Comparison of ENCODE assay signal across 8 cellular contexts in genomic region chr11:11620251-11620965, GRCh38. TPM values are rescaled to one million over a fixed set of nuclear protein-coding genes. Genes with fewer than 3 reads are reported as not detected.
A peak's percentile ranks its signal among the peaks of the same experiment; 100 is the strongest.
DNase-seq lines count a peak whose midpoint lies in the region; ATAC-seq and TF ChIP-seq lines count a peak whose summit lies in the region.

No MANE protein-coding gene starts in this region.

- no peaks in the 10 kb centered on the region for H3K9me3 ChIP-seq in left ventricle myocardium inferior (replicated peaks)

- H3K4me1 Mint-ChIP-seq in Calu3 (ENCODE audit: low read depth, unreplicated experiment) (peaks cover 22% of the 10 kb centered on the region), IgD-negative memory B cell (peaks cover 4 to 5% (median 5%) of the 10 kb centered on the region in 3 donors)

- peaks cover 77% of the 10 kb centered on the region for H3K4me1 ChIP-seq in left ventricle myocardium inferior

- H3K9me3 Mint-ChIP-seq in Calu3 (ENCODE audit: low read depth, unreplicated experiment): no peaks in the 10 kb centered on the region
- H3K9me3 Mint-ChIP-seq in IgD-negative memory B cell: peaks cover 0 to 2% (median 0%) of the 10 kb centered on the region in 3 donors

- no TSS peak for BruUV-seq in Calu3 (replicated peaks; lab: Mats Ljungman, UMichigan)

- H3K36me3 ChIP-seq in left ventricle myocardium inferior: no peaks in the 10 kb centered on the region

- peak overlapping the region; percentile 83 for H3K27ac ChIP-seq in left ventricle myocardium inferior (replicated peaks)

- ATAC-seq in HG03196 (IDR thresholded peaks at IDR 0.05; ENCODE audit: unreplicated experiment) (no peak), HG03159 (IDR thresholded peaks at IDR 0.05; ENCODE audit: unreplicated experiment) (no peak)

- CTCF ChIA-PET in Calu3 (lab: Charles Lee): interaction anchor here (0.8 to 1.6 kb wide), 3 partner anchors 53 to 170 kb away, joined by 3 to 7 read pairs (median 3); no protein-coding TSS in a partner anchor

- no peak overlapping the region for H3K27ac Mint-ChIP-seq in Calu3 (ENCODE audit: unreplicated experiment)
- H3K27ac Mint-ChIP-seq in IgD-negative memory B cell: no peak overlapping the region

- H3K27me3 ChIP-seq in left ventricle myocardium inferior (ENCODE audit: low read depth): no peaks in the 10 kb centered on the region

- intact Hi-C loops in Calu3 (cut with micrococcal nuclease; ENCODE audit: unreplicated experiment): loop anchor here (5.0 to 10.0 kb wide), 2 partner anchors 167 to 586 kb away; no protein-coding TSS in a partner anchor
- intact Hi-C loops in left ventricle myocardium inferior (cut with micrococcal nuclease): no loop called here

- H3K27me3 Mint-ChIP-seq in Calu3 (ENCODE audit: unreplicated experiment) (no peaks in the 10 kb centered on the region), IgD-negative memory B cell (peaks cover 19% of the 10 kb centered on the region)

- H3K4me3 Mint-ChIP-seq in Calu3 (ENCODE audit: low read depth, unreplicated experiment) (peak overlapping the region; percentile 96), IgD-negative memory B cell (peak overlapping the region; percentile 42 to 89 (median 72))

- peak; percentile 62 for DNase-seq in Calu3
- DNase-seq in activated CD8-positive, alpha-beta memory T cell treated with anti-CD3 and anti-CD28 coated beads, Interleukin-2, amount 50 U/mL, for 48 hours: peak; percentile 58
- DNase-seq in left ventricle myocardium inferior: peak; percentile 55
- peak; percentile 83 for DNase-seq in retina
- no peak for DNase-seq in NCI-H1930 (lab: John Stamatoyannopoulos, UW)

- H3K36me3 Mint-ChIP-seq in Calu3 (ENCODE audit: insufficient read depth, unreplicated experiment): peaks cover 26% of the 10 kb centered on the region
- no peaks in the 10 kb centered on the region for H3K36me3 Mint-ChIP-seq in IgD-negative memory B cell

- TF ChIP-seq CTCF in Calu3 (IDR thresholded peaks at IDR 0.05; ENCODE audit: unreplicated experiment): no peak
- TF ChIP-seq CTCF in left ventricle myocardium inferior (IDR thresholded peaks at IDR 0.05; ENCODE audit: borderline replicate concordance): no peak

- H3K4me3 ChIP-seq in left ventricle myocardium inferior: peak overlapping the region; percentile 94

RNA-seq across cellular contexts. Expression of gene GALNT18, which starts 1.4 kb away (rescaled TPM):
- 9.2 and 9.9 TPM in 2 replicates for total RNA-seq in Calu3 (2022)
- not detected for polyA plus RNA-seq in IgD-negative memory B cell
- total RNA-seq in left ventricle myocardium inferior: 24.4 TPM

Comparison
In these comparisons a context has a peak if more than half of its experiments do, and no peak if none do; other contexts are left out.
1. DNase-seq: peak in Calu3 (single experiment), activated CD8-positive, alpha-beta memory T cell treated with anti-CD3 and anti-CD28 coated beads, Interleukin-2, amount 50 U/mL, for 48 hours (single experiment), left ventricle myocardium inferior (single experiment) and retina (single experiment); none in NCI-H1930 (0 of 2).